Comparison of ENCODE assay signal across 23 cellular contexts in the genomic region with DNA sequence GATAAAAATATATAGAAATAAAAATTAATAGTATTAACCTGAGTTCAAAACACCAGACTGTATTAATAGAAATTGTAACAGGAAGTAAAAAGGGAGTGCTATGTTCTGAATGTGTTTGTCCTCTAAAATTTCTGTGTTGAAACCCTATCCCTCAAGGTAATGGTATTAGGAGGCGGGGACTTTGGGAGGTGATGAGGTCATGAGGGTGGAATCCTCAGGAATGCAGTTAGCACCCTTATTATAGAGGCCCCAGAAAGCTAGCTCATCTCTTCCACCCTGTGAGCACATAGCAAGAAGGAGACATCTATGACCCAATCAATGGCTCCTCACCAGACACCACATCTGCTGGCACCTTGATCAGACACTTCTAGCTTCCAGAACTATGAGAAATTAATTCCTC.
"Had no signal": no experiment of that assay in that cellular context is flagged by ENCODE, and none has a peak within 500 bp of the region (broad histone marks: within the 10 kb centered on the region; RNA-seq: fewer than 3 reads in every experiment).

No MANE protein-coding gene starts in this region.

- H3K27ac ChIP-seq: brain microvascular endothelial cell, cardiac muscle cell had no signal

- H3K27me3 ChIP-seq: brain microvascular endothelial cell, cardiac muscle cell had no signal

- DNase-seq: activated CD4-positive, alpha-beta T cell treated with anti-CD3 and anti-CD28 coated beads for 4 hours; activated CD8-positive, alpha-beta memory T cell treated with anti-CD3 and anti-CD28 coated beads, Interleukin-2, amount 50 U/mL, for 4 hours; activated CD8-positive, alpha-beta T cell treated with anti-CD3 and anti-CD28 coated beads for 36 hours; activated gamma-delta T cell treated with Interleukin-2 at 50 U/mL for 16 hours; activated naive CD4-positive, alpha-beta T cell treated with anti-CD3 and anti-CD28 coated beads, Interleukin-2, amount 10 ng/mL, durations not matched to agents 7 days and 5 days; activated naive CD8-positive, alpha-beta T cell treated with anti-CD3 and anti-CD28 coated beads for 36 hours; activated T-cell treated with anti-CD3 and anti-CD28 coated beads, Interleukin-2, amount 50 U/mL, for 72 hours; brain microvascular endothelial cell; Karpas-422; MM.1S; NCI-H146; NCI-H1930; NCI-H2107; NCI-H2171 treated with DMSO at 0.1 percent for 48 hours; NCI-H226; NCI-H526; NCI-H774; NK-92 treated with Interleukin-12 subunit alpha and Interleukin-12 subunit beta, amount 100 ng/mL, for 24 hours; OCI-M1; RPMI8226; SHP77 had no signal

- H3K36me3 ChIP-seq: brain microvascular endothelial cell, cardiac muscle cell had no signal

- H3K4me3 ChIP-seq: cardiac muscle cell had no signal

- ATAC-seq: activated CD8-positive, alpha-beta T cell treated with anti-CD3 and anti-CD28 coated beads for 36 hours; activated T-cell treated with anti-CD3 and anti-CD28 coated beads, Interleukin-2, amount 50 U/mL, for 72 hours; Panc1 had no signal
